8 cellular contexts compared by ENCODE assay signal in genomic region chr17:80453980-80454556, GRCh38. TPM values are rescaled to one million over a fixed set of nuclear protein-coding genes. Genes with fewer than 3 reads are reported as not detected.
DNase-seq lines count a peak whose midpoint lies in the region; ATAC-seq lines count a peak whose summit lies in the region.

No MANE protein-coding gene starts in this region.

- H3K9me3 Mint-ChIP-seq in activated CD4-positive, alpha-beta T cell treated with anti-CD3 and anti-CD28 coated beads, Interleukin-2, amount 10 ng/mL, durations not matched to agents 24 days and 14 days = no peaks in the 10 kb centered on the region
- no peaks in the 10 kb centered on the region for H3K9me3 Mint-ChIP-seq in stimulated activated naive CD8-positive, alpha-beta T cell treated with anti-CD3 and anti-CD28 coated beads, Interleukin-15, Interleukin-2, amounts not matched to agents 100 ng/mL and 50 ng/mL, for 24 hours

- no peaks in the 10 kb centered on the region for H3K36me3 ChIP-seq in iPS DF 6.9 (ENCODE audit: control insufficient read depth, insufficient read depth, low read length)

- H3K9me3 ChIP-seq in iPS DF 6.9 (ENCODE audit: control insufficient read depth, insufficient read depth, low read length) = no peaks in the 10 kb centered on the region

- ATAC-seq in GM21717 (IDR thresholded peaks at IDR 0.05; ENCODE audit: unreplicated experiment) = no peak

- H3K27ac ChIP-seq in iPS DF 6.9 (ENCODE audit: low read length) = no peak overlapping the region

- no peaks in the 10 kb centered on the region; the same call in 1 of the 2 replicates for H3K27me3 ChIP-seq in iPS DF 6.9 (ENCODE audit: control insufficient read depth, insufficient read depth, low read length)

- WGBS in iPS DF 6.9 (ENCODE audit: insufficient coverage, insufficient read length) = no CpG with 5 or more reads among the region's 37 CpGs

- peak overlapping the region; percentile 37 for H3K4me3 ChIP-seq in iPS DF 6.9 (ENCODE audit: low read length)

- intact Hi-C loops in activated CD4-positive, alpha-beta T cell treated with anti-CD3 and anti-CD28 coated beads, Interleukin-2, amount 10 ng/mL, durations not matched to agents 24 days and 14 days (cut with micrococcal nuclease) = loop anchor here (1.0 kb wide), 1 partner anchor 23 kb away; no protein-coding TSS in a partner anchor

- H3K4me1 Mint-ChIP-seq in activated CD4-positive, alpha-beta T cell treated with anti-CD3 and anti-CD28 coated beads, Interleukin-2, amount 10 ng/mL, durations not matched to agents 24 days and 14 days = peaks cover 37% of the 10 kb centered on the region
- peaks cover 39% of the 10 kb centered on the region for H3K4me1 Mint-ChIP-seq in stimulated activated naive CD8-positive, alpha-beta T cell treated with anti-CD3 and anti-CD28 coated beads, Interleukin-15, Interleukin-2, amounts not matched to agents 100 ng/mL and 50 ng/mL, for 24 hours (ENCODE audit: low read depth)

- H3K36me3 Mint-ChIP-seq in activated CD4-positive, alpha-beta T cell treated with anti-CD3 and anti-CD28 coated beads, Interleukin-2, amount 10 ng/mL, durations not matched to agents 24 days and 14 days (ENCODE audit: low read depth) = no peaks in the 10 kb centered on the region
- H3K36me3 Mint-ChIP-seq in stimulated activated naive CD8-positive, alpha-beta T cell treated with anti-CD3 and anti-CD28 coated beads, Interleukin-15, Interleukin-2, amounts not matched to agents 100 ng/mL and 50 ng/mL, for 24 hours (ENCODE audit: low read depth) = peaks cover 3% of the 10 kb centered on the region

- H3K27ac Mint-ChIP-seq in activated CD4-positive, alpha-beta T cell treated with anti-CD3 and anti-CD28 coated beads, Interleukin-2, amount 10 ng/mL, durations not matched to agents 24 days and 14 days = peak overlapping the region; percentile 99
- peak overlapping the region; percentile 100 for H3K27ac Mint-ChIP-seq in stimulated activated naive CD8-positive, alpha-beta T cell treated with anti-CD3 and anti-CD28 coated beads, Interleukin-15, Interleukin-2, amounts not matched to agents 100 ng/mL and 50 ng/mL, for 24 hours

- peak overlapping the region; percentile 98 for H3K4me3 Mint-ChIP-seq in activated CD4-positive, alpha-beta T cell treated with anti-CD3 and anti-CD28 coated beads, Interleukin-2, amount 10 ng/mL, durations not matched to agents 24 days and 14 days
- H3K4me3 Mint-ChIP-seq in stimulated activated naive CD8-positive, alpha-beta T cell treated with anti-CD3 and anti-CD28 coated beads, Interleukin-15, Interleukin-2, amounts not matched to agents 100 ng/mL and 50 ng/mL, for 24 hours = peak overlapping the region; percentile 99

- H3K27me3 Mint-ChIP-seq in activated CD4-positive, alpha-beta T cell treated with anti-CD3 and anti-CD28 coated beads, Interleukin-2, amount 10 ng/mL, durations not matched to agents 24 days and 14 days = peaks cover 8% of the 10 kb centered on the region
- H3K27me3 Mint-ChIP-seq in stimulated activated naive CD8-positive, alpha-beta T cell treated with anti-CD3 and anti-CD28 coated beads, Interleukin-15, Interleukin-2, amounts not matched to agents 100 ng/mL and 50 ng/mL, for 24 hours = peaks cover 13% of the 10 kb centered on the region

- no peak for DNase-seq in activated CD4-positive, alpha-beta T cell treated with anti-CD3 and anti-CD28 coated beads, Interleukin-2, amount 10 ng/mL, durations not matched to agents 24 days and 14 days
- DNase-seq in activated CD4-positive, alpha-beta T cell treated with anti-CD3 and anti-CD28 coated beads for 1 hour = no peak
- peak; percentile 10 for DNase-seq in activated CD4-positive, alpha-beta T cell treated with anti-CD3 and anti-CD28 coated beads, Interleukin-2, amount 50 U/mL, for 1 hour
- no peak for DNase-seq in iPS DF 6.9 (ENCODE audit: low read depth, low spot score)
- no peak for DNase-seq in SIG-M5 (lab: John Stamatoyannopoulos, UW)
- DNase-seq in NCI-H510A treated with DMSO at 0.1 percent for 48 hours (lab: John Stamatoyannopoulos, UW) = no peak

- H3K4me1 ChIP-seq in iPS DF 6.9 (ENCODE audit: control insufficient read depth, insufficient read depth, low read length) = 0 out of 2 replicates have a peak, but pooled peaks cover 2% of the 10 kb centered on the region

RNA-seq across cellular contexts. Expression of gene NPTX1, which starts 22.3 kb away (rescaled TPM):
- 30.4 and 31.6 TPM in 2 replicates for total RNA-seq in activated CD4-positive, alpha-beta T cell treated with anti-CD3 and anti-CD28 coated beads, Interleukin-2, amount 10 ng/mL, durations not matched to agents 24 days and 14 days

RNA-seq across cellular contexts. Expression of gene ENDOV, which starts 39.1 kb away (rescaled TPM):
- total RNA-seq in activated CD4-positive, alpha-beta T cell treated with anti-CD3 and anti-CD28 coated beads, Interleukin-2, amount 10 ng/mL, durations not matched to agents 24 days and 14 days = 16.3 and 16.4 TPM in 2 replicates
